In genomic region chr7:87511510-87511909, GRCh38 we compare ENCODE assay signal across 24 cellular contexts. TPM values are rescaled to one million over a fixed set of nuclear protein-coding genes. Genes with fewer than 3 reads are reported as not detected.
DNase-seq lines count a peak whose midpoint lies in the region; ATAC-seq and TF ChIP-seq lines count a peak whose summit lies in the region.
"Had no signal": no experiment of that assay in that cellular context is flagged by ENCODE, and none has a peak within 500 bp of the region (broad histone marks: within the 10 kb centered on the region; RNA-seq: fewer than 3 reads in every experiment).

No MANE protein-coding gene starts in this region.

- no peaks in the 10 kb centered on the region for H3K9me3 Mint-ChIP-seq in stimulated activated effector memory CD8-positive, alpha-beta T cell treated with anti-CD3 and anti-CD28 coated beads, Interleukin-12 subunit alpha, Interleukin-12 subunit beta, amount 100 ng/mL, for 72 hours
- H3K9me3 Mint-ChIP-seq: GM23338, HFFc6 had no signal

- intact Hi-C loops in adrenal gland (cut with DNase I), result no loop called here

- H3K4me1 Mint-ChIP-seq in stimulated activated effector memory CD8-positive, alpha-beta T cell treated with anti-CD3 and anti-CD28 coated beads, Interleukin-12 subunit alpha, Interleukin-12 subunit beta, amount 100 ng/mL, for 72 hours, result peaks cover 10% of the 10 kb centered on the region

- no peak for TF ChIP-seq POLR2A in adrenal gland (IDR thresholded peaks at IDR 0.05)

- DNase-seq in GM12865 (ENCODE audit: low read depth) (peak; percentile 9), adrenal gland (no peak), HT-29 (ENCODE audit: low spot score) (no peak), NCI-H82 (lab: John Stamatoyannopoulos, UW) (no peak), foreskin keratinocyte (no peak), SIG-M5 (lab: John Stamatoyannopoulos, UW) (no peak)
- no peak for DNase-seq in stimulated activated effector memory CD8-positive, alpha-beta T cell treated with anti-CD3 and anti-CD28 coated beads, Interleukin-12 subunit alpha, Interleukin-12 subunit beta, amount 100 ng/mL, for 72 hours (ENCODE audit: low spot score in 2 of 2)
- DNase-seq: 8988T, ACHN, BE2C, DMS153, DND-41, HFFc6, NCI-H1048, NCI-H1694, NCI-H2029 treated with DMSO at 0.1 percent for 48 hours, NCI-H446 treated with DMSO at 0.1 percent for 48 hours, NCI-H526 treated with DMSO at 0.1 percent for 48 hours, SHP77 had no signal

- peaks cover 0 to 17% of the 10 kb centered on the region in 2 donors for H3K36me3 ChIP-seq in adrenal gland (replicated peaks in 1 of 2)
- H3K36me3 ChIP-seq: HAP-1 had no signal

- H3K36me3 Mint-ChIP-seq in stimulated activated effector memory CD8-positive, alpha-beta T cell treated with anti-CD3 and anti-CD28 coated beads, Interleukin-12 subunit alpha, Interleukin-12 subunit beta, amount 100 ng/mL, for 72 hours, result peaks cover 63% of the 10 kb centered on the region

- no peak overlapping the region for H3K4me3 Mint-ChIP-seq in stimulated activated effector memory CD8-positive, alpha-beta T cell treated with anti-CD3 and anti-CD28 coated beads, Interleukin-12 subunit alpha, Interleukin-12 subunit beta, amount 100 ng/mL, for 72 hours
- H3K4me3 Mint-ChIP-seq: GM23338, HFFc6 had no signal

- H3K27ac ChIP-seq in adrenal gland (peak overlapping the region in 3 of 5 donors; percentile 15 to 75 (median 69)), foreskin keratinocyte (no peak overlapping the region)
- H3K27ac ChIP-seq: RWPE1 had no signal

- peak; percentile 30 for ATAC-seq in GM21786 (IDR thresholded peaks at IDR 0.05; ENCODE audit: unreplicated experiment)
- peak; percentile 52 for ATAC-seq in stimulated activated effector memory CD8-positive, alpha-beta T cell treated with anti-CD3 and anti-CD28 coated beads, Interleukin-12 subunit alpha, Interleukin-12 subunit beta, amount 100 ng/mL, for 72 hours
- no peak for ATAC-seq in foreskin keratinocyte
- ATAC-seq: GM23338, Panc1 had no signal

- H3K4me1 ChIP-seq in adrenal gland (replicated peaks in 1 of 2) (peaks cover 11 to 23% of the 10 kb centered on the region in 2 donors), foreskin keratinocyte (no peaks in the 10 kb centered on the region)
- H3K4me1 ChIP-seq: HAP-1 had no signal

- WGBS in adrenal gland, 4 donors, result 18 to 32% (median 30%) methylated on average over 1 of the region's 1 CpG

- H3K4me3 ChIP-seq in GM12865 (ENCODE audit: low read depth, low read length) (no peak overlapping the region), adrenal gland (no peak overlapping the region)
- H3K4me3 ChIP-seq: GM23338, HAP-1 had no signal

- H3K27me3 ChIP-seq in adrenal gland (no peaks in the 10 kb centered on the region), foreskin keratinocyte (peaks cover 6% of the 10 kb centered on the region)
- H3K27me3 ChIP-seq: BE2C had no signal

- H3K27ac Mint-ChIP-seq in stimulated activated effector memory CD8-positive, alpha-beta T cell treated with anti-CD3 and anti-CD28 coated beads, Interleukin-12 subunit alpha, Interleukin-12 subunit beta, amount 100 ng/mL, for 72 hours, result no peak overlapping the region
- H3K27ac Mint-ChIP-seq: GM23338, HFFc6 had no signal

- TF ChIP-seq CTCF in GM12865 (IDR thresholded peaks at IDR 0.05; ENCODE audit: insufficient read depth, low read depth, low read length, missing control alignments) (no peak), adrenal gland (IDR thresholded peaks at IDR 0.05) (no peak), foreskin keratinocyte (conservative IDR thresholded peaks at IDR 0.05) (no peak)

- H3K9me3 ChIP-seq in adrenal gland (replicated peaks in 1 of 3), result no peaks in the 10 kb centered on the region
- H3K9me3 ChIP-seq: BE2C, HAP-1 had no signal

RNA-seq across cellular contexts. Expression of gene ABCB4, which starts 36.0 kb away (rescaled TPM):
- total RNA-seq in adrenal gland (10 to 100 TPM in 6 of 8 donors, 1 to 10 TPM in 2; 6.8 to 62.6 (median 11.9) TPM), foreskin keratinocyte (not detected in 2 replicates)
- polyA plus RNA-seq in adrenal gland (10 to 100 TPM; 28.6 to 60.9 (median 34.3) TPM), foreskin keratinocyte (0.01 TPM in 1 of 2 replicates, not detected in the other)
- total RNA-seq in HT-29 (2014; rRNA removed; shearing (Covaris generic)), result 0.47 and 0.56 TPM in 2 replicates
